In the genomic region with DNA sequence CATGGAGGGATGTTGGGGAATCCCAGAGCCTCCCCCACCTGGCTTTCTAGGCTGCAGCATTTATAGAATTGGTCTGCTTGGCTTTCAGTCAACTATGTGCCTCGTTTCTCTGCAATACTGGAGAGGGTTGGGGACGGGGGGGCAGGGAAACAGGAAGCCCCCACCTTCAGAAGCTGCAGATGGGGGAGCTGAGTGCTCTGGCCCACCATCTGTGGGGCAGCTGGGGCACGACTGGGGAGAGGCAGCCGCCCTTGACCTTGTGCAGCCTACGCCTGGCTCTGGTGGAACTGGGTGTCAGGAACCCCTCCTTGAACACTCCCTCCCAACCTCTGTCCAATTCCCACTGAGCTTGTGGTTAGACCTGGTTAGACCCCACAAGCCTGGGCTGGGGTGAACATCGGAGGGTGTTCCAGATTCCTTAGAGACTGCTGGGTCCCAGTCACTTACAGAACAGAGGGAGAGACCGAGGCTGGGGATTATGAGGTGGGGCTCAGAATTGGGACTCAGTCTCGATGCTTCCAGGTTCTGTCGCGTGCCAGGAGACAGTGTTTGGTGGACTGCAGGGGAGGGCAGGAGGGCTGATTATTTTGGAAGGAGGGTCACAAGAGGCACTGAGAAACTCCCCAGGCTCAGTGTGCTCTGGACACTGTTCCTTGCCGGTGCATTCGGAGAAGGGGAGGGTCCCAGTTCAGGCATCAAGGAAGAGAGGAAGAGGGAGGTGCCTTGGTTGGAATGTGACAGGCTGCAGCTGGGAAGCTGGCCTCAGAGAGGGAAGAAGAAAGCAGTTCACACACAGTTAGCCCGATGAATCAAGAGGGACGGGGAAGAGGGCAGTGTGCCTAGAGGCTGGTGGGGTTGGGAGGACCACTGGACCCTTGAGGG, we compare ENCODE assay signal across 1 cellular context.
TF ChIP-seq lines count a peak whose summit lies in the region.

No MANE protein-coding gene starts in this region.

TF ChIP-seq in WTC11, 78 proteins besides CTCF, POLR2A, EP300 and RAD21:
- TF ChIP-seq, protein P1, sequence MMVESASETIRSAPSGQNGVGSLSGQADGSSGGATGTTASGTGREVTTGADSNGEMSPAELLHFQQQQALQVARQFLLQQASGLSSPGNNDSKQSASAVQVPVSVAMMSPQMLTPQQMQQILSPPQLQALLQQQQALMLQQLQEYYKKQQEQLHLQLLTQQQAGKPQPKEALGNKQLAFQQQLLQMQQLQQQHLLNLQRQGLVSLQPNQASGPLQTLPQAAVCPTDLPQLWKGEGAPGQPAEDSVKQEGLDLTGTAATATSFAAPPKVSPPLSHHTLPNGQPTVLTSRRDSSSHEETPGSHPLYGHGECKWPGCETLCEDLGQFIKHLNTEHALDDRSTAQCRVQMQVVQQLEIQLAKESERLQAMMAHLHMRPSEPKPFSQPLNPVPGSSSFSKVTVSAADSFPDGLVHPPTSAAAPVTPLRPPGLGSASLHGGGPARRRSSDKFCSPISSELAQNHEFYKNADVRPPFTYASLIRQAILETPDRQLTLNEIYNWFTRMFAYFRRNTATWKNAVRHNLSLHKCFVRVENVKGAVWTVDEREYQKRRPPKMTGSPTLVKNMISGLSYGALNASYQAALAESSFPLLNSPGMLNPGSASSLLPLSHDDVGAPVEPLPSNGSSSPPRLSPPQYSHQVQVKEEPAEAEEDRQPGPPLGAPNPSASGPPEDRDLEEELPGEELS (CRISPR knock-in tag; IDR thresholded peaks at IDR 0.05), result no peak
- TF ChIP-seq SMAD4 (CRISPR knock-in tag; IDR thresholded peaks at IDR 0.05) (no peak), CREM (CRISPR knock-in tag; IDR thresholded peaks at IDR 0.05) (no peak), ETV6 (CRISPR knock-in tag; IDR thresholded peaks at IDR 0.05) (no peak), ZNF232 (CRISPR knock-in tag; IDR thresholded peaks at IDR 0.05) (no peak), MLX (CRISPR knock-in tag; IDR thresholded peaks at IDR 0.05) (no peak), FOXP1 (CRISPR knock-in tag; IDR thresholded peaks at IDR 0.05; ENCODE audit: borderline replicate concordance) (no peak), ATF1 (CRISPR knock-in tag; IDR thresholded peaks at IDR 0.05) (no peak), IRF2 (CRISPR knock-in tag; IDR thresholded peaks at IDR 0.05; ENCODE audit: borderline replicate concordance, low read depth) (no peak), ZSCAN18 (CRISPR knock-in tag; IDR thresholded peaks at IDR 0.05) (no peak), JAZF1 (CRISPR knock-in tag; IDR thresholded peaks at IDR 0.05) (no peak)
- TF ChIP-seq, protein P2, sequence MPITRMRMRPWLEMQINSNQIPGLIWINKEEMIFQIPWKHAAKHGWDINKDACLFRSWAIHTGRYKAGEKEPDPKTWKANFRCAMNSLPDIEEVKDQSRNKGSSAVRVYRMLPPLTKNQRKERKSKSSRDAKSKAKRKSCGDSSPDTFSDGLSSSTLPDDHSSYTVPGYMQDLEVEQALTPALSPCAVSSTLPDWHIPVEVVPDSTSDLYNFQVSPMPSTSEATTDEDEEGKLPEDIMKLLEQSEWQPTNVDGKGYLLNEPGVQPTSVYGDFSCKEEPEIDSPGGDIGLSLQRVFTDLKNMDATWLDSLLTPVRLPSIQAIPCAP (CRISPR knock-in tag; IDR thresholded peaks at IDR 0.05), result no peak
- TF ChIP-seq, protein P3, sequence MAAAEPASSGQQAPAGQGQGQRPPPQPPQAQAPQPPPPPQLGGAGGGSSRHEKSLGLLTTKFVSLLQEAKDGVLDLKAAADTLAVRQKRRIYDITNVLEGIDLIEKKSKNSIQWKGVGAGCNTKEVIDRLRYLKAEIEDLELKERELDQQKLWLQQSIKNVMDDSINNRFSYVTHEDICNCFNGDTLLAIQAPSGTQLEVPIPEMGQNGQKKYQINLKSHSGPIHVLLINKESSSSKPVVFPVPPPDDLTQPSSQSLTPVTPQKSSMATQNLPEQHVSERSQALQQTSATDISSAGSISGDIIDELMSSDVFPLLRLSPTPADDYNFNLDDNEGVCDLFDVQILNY (CRISPR knock-in tag; IDR thresholded peaks at IDR 0.05), result no peak
- TF ChIP-seq, protein P4, sequence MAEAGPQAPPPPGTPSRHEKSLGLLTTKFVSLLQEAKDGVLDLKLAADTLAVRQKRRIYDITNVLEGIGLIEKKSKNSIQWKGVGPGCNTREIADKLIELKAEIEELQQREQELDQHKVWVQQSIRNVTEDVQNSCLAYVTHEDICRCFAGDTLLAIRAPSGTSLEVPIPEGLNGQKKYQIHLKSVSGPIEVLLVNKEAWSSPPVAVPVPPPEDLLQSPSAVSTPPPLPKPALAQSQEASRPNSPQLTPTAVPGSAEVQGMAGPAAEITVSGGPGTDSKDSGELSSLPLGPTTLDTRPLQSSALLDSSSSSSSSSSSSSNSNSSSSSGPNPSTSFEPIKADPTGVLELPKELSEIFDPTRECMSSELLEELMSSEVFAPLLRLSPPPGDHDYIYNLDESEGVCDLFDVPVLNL (CRISPR knock-in tag; IDR thresholded peaks at IDR 0.05; ENCODE audit: borderline replicate concordance, low read depth), result no peak
- TF ChIP-seq, protein P5, sequence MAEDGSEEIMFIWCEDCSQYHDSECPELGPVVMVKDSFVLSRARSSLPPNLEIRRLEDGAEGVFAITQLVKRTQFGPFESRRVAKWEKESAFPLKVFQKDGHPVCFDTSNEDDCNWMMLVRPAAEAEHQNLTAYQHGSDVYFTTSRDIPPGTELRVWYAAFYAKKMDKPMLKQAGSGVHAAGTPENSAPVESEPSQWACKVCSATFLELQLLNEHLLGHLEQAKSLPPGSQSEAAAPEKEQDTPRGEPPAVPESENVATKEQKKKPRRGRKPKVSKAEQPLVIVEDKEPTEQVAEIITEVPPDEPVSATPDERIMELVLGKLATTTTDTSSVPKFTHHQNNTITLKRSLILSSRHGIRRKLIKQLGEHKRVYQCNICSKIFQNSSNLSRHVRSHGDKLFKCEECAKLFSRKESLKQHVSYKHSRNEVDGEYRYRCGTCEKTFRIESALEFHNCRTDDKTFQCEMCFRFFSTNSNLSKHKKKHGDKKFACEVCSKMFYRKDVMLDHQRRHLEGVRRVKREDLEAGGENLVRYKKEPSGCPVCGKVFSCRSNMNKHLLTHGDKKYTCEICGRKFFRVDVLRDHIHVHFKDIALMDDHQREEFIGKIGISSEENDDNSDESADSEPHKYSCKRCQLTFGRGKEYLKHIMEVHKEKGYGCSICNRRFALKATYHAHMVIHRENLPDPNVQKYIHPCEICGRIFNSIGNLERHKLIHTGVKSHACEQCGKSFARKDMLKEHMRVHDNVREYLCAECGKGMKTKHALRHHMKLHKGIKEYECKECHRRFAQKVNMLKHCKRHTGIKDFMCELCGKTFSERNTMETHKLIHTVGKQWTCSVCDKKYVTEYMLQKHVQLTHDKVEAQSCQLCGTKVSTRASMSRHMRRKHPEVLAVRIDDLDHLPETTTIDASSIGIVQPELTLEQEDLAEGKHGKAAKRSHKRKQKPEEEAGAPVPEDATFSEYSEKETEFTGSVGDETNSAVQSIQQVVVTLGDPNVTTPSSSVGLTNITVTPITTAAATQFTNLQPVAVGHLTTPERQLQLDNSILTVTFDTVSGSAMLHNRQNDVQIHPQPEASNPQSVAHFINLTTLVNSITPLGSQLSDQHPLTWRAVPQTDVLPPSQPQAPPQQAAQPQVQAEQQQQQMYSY (CRISPR knock-in tag; IDR thresholded peaks at IDR 0.05), result no peak
- TF ChIP-seq, protein P6, sequence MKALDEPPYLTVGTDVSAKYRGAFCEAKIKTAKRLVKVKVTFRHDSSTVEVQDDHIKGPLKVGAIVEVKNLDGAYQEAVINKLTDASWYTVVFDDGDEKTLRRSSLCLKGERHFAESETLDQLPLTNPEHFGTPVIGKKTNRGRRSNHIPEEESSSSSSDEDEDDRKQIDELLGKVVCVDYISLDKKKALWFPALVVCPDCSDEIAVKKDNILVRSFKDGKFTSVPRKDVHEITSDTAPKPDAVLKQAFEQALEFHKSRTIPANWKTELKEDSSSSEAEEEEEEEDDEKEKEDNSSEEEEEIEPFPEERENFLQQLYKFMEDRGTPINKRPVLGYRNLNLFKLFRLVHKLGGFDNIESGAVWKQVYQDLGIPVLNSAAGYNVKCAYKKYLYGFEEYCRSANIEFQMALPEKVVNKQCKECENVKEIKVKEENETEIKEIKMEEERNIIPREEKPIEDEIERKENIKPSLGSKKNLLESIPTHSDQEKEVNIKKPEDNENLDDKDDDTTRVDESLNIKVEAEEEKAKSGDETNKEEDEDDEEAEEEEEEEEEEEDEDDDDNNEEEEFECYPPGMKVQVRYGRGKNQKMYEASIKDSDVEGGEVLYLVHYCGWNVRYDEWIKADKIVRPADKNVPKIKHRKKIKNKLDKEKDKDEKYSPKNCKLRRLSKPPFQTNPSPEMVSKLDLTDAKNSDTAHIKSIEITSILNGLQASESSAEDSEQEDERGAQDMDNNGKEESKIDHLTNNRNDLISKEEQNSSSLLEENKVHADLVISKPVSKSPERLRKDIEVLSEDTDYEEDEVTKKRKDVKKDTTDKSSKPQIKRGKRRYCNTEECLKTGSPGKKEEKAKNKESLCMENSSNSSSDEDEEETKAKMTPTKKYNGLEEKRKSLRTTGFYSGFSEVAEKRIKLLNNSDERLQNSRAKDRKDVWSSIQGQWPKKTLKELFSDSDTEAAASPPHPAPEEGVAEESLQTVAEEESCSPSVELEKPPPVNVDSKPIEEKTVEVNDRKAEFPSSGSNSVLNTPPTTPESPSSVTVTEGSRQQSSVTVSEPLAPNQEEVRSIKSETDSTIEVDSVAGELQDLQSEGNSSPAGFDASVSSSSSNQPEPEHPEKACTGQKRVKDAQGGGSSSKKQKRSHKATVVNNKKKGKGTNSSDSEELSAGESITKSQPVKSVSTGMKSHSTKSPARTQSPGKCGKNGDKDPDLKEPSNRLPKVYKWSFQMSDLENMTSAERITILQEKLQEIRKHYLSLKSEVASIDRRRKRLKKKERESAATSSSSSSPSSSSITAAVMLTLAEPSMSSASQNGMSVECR (CRISPR knock-in tag; IDR thresholded peaks at IDR 0.05; ENCODE audit: borderline replicate concordance), result no peak
